Comparison of ENCODE assay signal across 30 cellular contexts in the genomic region with DNA sequence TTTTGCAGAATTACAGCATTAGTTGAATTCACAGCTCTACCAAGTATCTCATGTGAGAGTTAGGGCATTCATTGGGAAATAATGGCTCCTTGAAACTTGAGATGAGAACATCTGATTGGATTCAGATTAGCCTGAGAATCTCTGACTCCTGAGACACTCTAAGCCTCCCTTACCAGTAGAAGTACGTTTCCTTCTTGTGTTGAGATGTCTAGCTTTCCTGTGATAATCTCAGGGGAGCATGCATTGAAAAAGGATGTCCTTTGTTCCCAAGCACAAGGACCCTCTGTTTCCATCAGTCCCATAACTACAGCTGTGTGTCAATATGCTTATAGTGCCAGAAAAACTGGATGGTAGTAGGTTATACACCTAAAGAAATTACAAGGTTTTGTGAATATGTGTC.
"Had no signal": no experiment of that assay in that cellular context is flagged by ENCODE, and none has a peak within 500 bp of the region (broad histone marks: within the 10 kb centered on the region; RNA-seq: fewer than 3 reads in every experiment).

No MANE protein-coding gene starts in this region.

- ATAC-seq: activated CD4-positive, CD25-positive, alpha-beta regulatory T cell treated with anti-CD3 and anti-CD28 coated beads, Interleukin-2, amount 50 U/mL, for 24 hours; activated CD8-positive, alpha-beta memory T cell treated with anti-CD3 and anti-CD28 coated beads, Interleukin-2, amount 10 ng/mL, durations not matched to agents 7 days and 5 days; activated CD8-positive, alpha-beta T cell treated with anti-CD3 and anti-CD28 coated beads, Interleukin-2, amount 10 ng/mL, durations not matched to agents 7 days and 5 days; effector memory CD8-positive, alpha-beta T cell; gastroesophageal sphincter; heart right ventricle; T-helper 17 cell had no signal

- H3K4me1 Mint-ChIP-seq: brain had no signal

- H3K27me3 Mint-ChIP-seq: activated B cell treated with CpG ODN at 0.5 μM for 24 hours; activated CD4-positive, alpha-beta memory T cell treated with anti-CD3 and anti-CD28 coated beads for 36 hours; activated CD4-positive, alpha-beta T cell treated with anti-CD3 and anti-CD28 coated beads, Interleukin-2, amount 10 ng/mL, durations not matched to agents 24 days and 14 days; activated CD8-positive, alpha-beta memory T cell treated with anti-CD3 and anti-CD28 coated beads, Interleukin-2, amount 10 ng/mL, durations not matched to agents 7 days and 5 days; dendritic cell treated with granulocyte-macrophage colony-stimulating factor and Interleukin-4, amounts not matched to agents 40 ng/mL and 50 ng/mL, for 4 days; effector memory CD8-positive, alpha-beta T cell; T-helper 17 cell had no signal

- DNase-seq: activated B cell treated with CpG ODN at 0.5 μM for 24 hours; activated CD4-positive, alpha-beta memory T cell treated with anti-CD3 and anti-CD28 coated beads for 36 hours; activated CD4-positive, alpha-beta T cell treated with anti-CD3 and anti-CD28 coated beads, Interleukin-2, amount 10 ng/mL, durations not matched to agents 24 days and 14 days; activated CD8-positive, alpha-beta memory T cell treated with anti-CD3 and anti-CD28 coated beads, Interleukin-2, amount 10 ng/mL, durations not matched to agents 7 days and 5 days; activated CD8-positive, alpha-beta memory T cell treated with anti-CD3 and anti-CD28 coated beads, Interleukin-2, amount 50 U/mL, for 4 hours; activated CD8-positive, alpha-beta T cell treated with anti-CD3 and anti-CD28 coated beads, Interleukin-2, amount 10 ng/mL, durations not matched to agents 7 days and 5 days; activated gamma-delta T cell; activated naive CD4-positive, alpha-beta T cell treated with anti-CD3 and anti-CD28 coated beads, Interleukin-2, amount 50 U/mL, for 16 hours; activated naive CD4-positive, alpha-beta T cell treated with Interleukin-2 at 50 U/mL for 16 hours; activated T-cell treated with anti-CD3 and anti-CD28 coated beads, Interleukin-2, amount 50 U/mL, for 1 hour; activated T-cell treated with anti-CD3 and anti-CD28 coated beads, Interleukin-2, amount 50 U/mL, for 48 hours; amygdala; central memory CD4-positive, alpha-beta T cell; cerebellar nuclear complex; dorsolateral prefrontal cortex; effector memory CD8-positive, alpha-beta T cell; esophagus squamous epithelium; foreskin melanocyte; heart right ventricle; T-helper 1 cell; T-helper 17 cell; T1000; WERI-Rb-1 had no signal

- H3K9me3 Mint-ChIP-seq: activated CD4-positive, alpha-beta memory T cell treated with anti-CD3 and anti-CD28 coated beads for 36 hours; activated CD4-positive, alpha-beta T cell treated with anti-CD3 and anti-CD28 coated beads, Interleukin-2, amount 10 ng/mL, durations not matched to agents 24 days and 14 days; dendritic cell treated with granulocyte-macrophage colony-stimulating factor and Interleukin-4, amounts not matched to agents 40 ng/mL and 50 ng/mL, for 4 days had no signal

- H3K4me3 Mint-ChIP-seq: activated B cell treated with CpG ODN at 0.5 μM for 24 hours; activated CD4-positive, alpha-beta memory T cell treated with anti-CD3 and anti-CD28 coated beads for 36 hours; activated CD4-positive, alpha-beta T cell treated with anti-CD3 and anti-CD28 coated beads, Interleukin-2, amount 10 ng/mL, durations not matched to agents 24 days and 14 days; activated CD8-positive, alpha-beta memory T cell treated with anti-CD3 and anti-CD28 coated beads, Interleukin-2, amount 10 ng/mL, durations not matched to agents 7 days and 5 days; activated CD8-positive, alpha-beta T cell treated with anti-CD3 and anti-CD28 coated beads, Interleukin-2, amount 10 ng/mL, durations not matched to agents 7 days and 5 days; activated naive CD8-positive, alpha-beta T cell; activated T-helper 1 cell treated with anti-CD3 and anti-CD28 coated beads, Interleukin-12 subunit alpha, Interleukin-12 subunit beta, Interleukin-2, Interleukin-4 antibody, amounts not matched to agents 30 ng/mL and 10 ng/mL and 1 ng/mL, durations not matched to agents 14 hours and 24 hours and 36 hours; brain; dendritic cell treated with granulocyte-macrophage colony-stimulating factor and Interleukin-4, amounts not matched to agents 40 ng/mL and 50 ng/mL, for 4 days; effector memory CD8-positive, alpha-beta T cell; T-helper 17 cell; T-helper 2 cell treated with Interferon-gamma antibody and Interleukin-4, amounts not matched to agents 5 μg/mL and 100 μg/mL, for 36 hours had no signal

- H3K27ac Mint-ChIP-seq: activated B cell treated with CpG ODN at 0.5 μM for 24 hours; activated CD4-positive, alpha-beta memory T cell treated with anti-CD3 and anti-CD28 coated beads for 36 hours; activated CD4-positive, alpha-beta T cell treated with anti-CD3 and anti-CD28 coated beads, Interleukin-2, amount 10 ng/mL, durations not matched to agents 24 days and 14 days; activated CD8-positive, alpha-beta memory T cell treated with anti-CD3 and anti-CD28 coated beads, Interleukin-2, amount 10 ng/mL, durations not matched to agents 7 days and 5 days; activated CD8-positive, alpha-beta T cell treated with anti-CD3 and anti-CD28 coated beads, Interleukin-2, amount 10 ng/mL, durations not matched to agents 7 days and 5 days; activated naive CD8-positive, alpha-beta T cell; activated T-helper 1 cell treated with anti-CD3 and anti-CD28 coated beads, Interleukin-12 subunit alpha, Interleukin-12 subunit beta, Interleukin-2, Interleukin-4 antibody, amounts not matched to agents 30 ng/mL and 10 ng/mL and 1 ng/mL, durations not matched to agents 14 hours and 24 hours and 36 hours; brain; dendritic cell treated with granulocyte-macrophage colony-stimulating factor and Interleukin-4, amounts not matched to agents 40 ng/mL and 50 ng/mL, for 4 days; T-helper 17 cell; T-helper 2 cell treated with Interferon-gamma antibody and Interleukin-4, amounts not matched to agents 5 μg/mL and 100 μg/mL, for 36 hours had no signal
